In the genomic region with DNA sequence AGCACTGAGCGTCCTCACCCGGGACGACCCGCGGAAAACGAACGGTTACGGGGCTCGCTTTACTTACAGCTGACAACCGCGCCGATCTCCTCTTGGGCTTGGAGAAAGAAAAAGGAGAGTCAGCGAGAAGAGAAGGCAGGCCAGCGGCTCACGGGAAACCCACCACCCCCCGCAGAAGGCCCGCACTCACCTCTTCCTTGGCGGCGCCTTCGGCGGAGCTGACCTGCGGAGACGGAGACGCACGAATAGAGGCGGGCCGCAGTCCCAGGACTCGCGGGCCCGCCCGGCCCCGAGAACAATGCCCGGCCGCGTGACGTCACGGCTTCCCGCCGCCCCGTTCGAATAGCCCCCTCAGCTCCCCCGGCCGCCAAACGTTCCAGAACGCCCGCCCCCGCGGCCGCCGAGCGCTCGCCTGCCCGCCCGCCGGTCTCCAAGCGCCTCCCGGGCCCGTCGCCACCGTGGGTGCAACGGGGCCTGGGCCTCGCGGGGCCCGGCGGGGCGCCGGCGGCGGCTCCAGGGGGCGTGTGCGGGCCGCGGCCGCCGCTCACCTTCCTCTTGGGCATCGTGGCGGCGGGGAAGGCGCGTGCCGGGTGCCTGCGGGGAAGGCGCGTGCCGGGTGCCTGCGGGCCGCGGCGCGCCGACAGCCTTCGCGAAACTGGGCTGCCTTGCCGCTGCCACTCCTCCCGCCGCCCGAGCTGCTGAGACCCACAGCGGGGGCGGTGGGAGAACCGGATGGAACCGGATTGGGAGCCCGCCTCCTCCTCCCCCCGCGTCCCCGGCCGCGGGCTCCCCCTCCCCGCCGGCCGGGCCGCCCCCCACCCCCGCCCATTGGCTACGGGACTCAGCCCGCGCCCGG, we compare ENCODE assay signal across 8 cellular contexts. TPM values are rescaled to one million over a fixed set of nuclear protein-coding genes. Genes with fewer than 3 reads are reported as not detected.
DNase-seq lines count a peak whose midpoint lies in the region; ATAC-seq and TF ChIP-seq lines count a peak whose summit lies in the region.

TSS of gene HMGN1 (minus strand) at position 734 of the 856 bp plus-strand sequence. CDS start at position 563, 171 bp downstream.

- H3K27ac ChIP-seq in duodenal mucosa (ENCODE audit: low read depth, low read length), result peak within 1 kb of the TSS; percentile 91
- peak within 1 kb of the TSS; percentile 70 to 100 for H3K27ac ChIP-seq in lung (ENCODE audit: low read depth in 1 of 2, low read length in 1 of 2)

- DNase-seq in CD1c-positive myeloid dendritic cell (ENCODE audit: extremely low spot score), result peak; percentile 92
- peak; percentile 65 for DNase-seq in HK-2 (ENCODE audit: unreplicated experiment)
- DNase-seq in NCI-H82 treated with DMSO at 0.1 percent for 48 hours (lab: John Stamatoyannopoulos, UW; ENCODE audit: unreplicated experiment), result peak; percentile 86
- DNase-seq in activated CD4-positive, alpha-beta memory T cell treated with anti-CD3 and anti-CD28 coated beads for 36 hours, result peak; percentile 93
- peak; percentile 88 for DNase-seq in lung (ENCODE audit: low spot score)
- DNase-seq in stimulated activated CD4-positive, alpha-beta T cell treated with anti-CD3 and anti-CD28 coated beads, TNF-alpha, amount 100 ng/mL, for 4 hours (ENCODE audit: low read depth in 3 of 3), result peak; percentile 77 to 86 (median 85)

- H3K27ac Mint-ChIP-seq in activated CD4-positive, alpha-beta memory T cell treated with anti-CD3 and anti-CD28 coated beads for 36 hours, result peak within 1 kb of the TSS; percentile 100

- H3K4me3 Mint-ChIP-seq in activated CD4-positive, alpha-beta memory T cell treated with anti-CD3 and anti-CD28 coated beads for 36 hours, result peak within 1 kb of the TSS; percentile 98

- intact Hi-C loops in activated CD4-positive, alpha-beta memory T cell treated with anti-CD3 and anti-CD28 coated beads for 36 hours (cut with micrococcal nuclease), result loop anchor here (1.0 to 10.0 kb wide), 6 partner anchors 32 to 1784 kb away; partner anchors contain the start of gene PSMG1

- H3K36me3 Mint-ChIP-seq in activated CD4-positive, alpha-beta memory T cell treated with anti-CD3 and anti-CD28 coated beads for 36 hours, result peaks cover 33% of the 10 kb centered on the region

- CTCF ChIA-PET in activated CD4-positive, alpha-beta memory T cell treated with anti-CD3 and anti-CD28 coated beads for 36 hours (lab: Charles Lee), result interaction anchor here (1.0 to 2.3 kb wide), 7 partner anchors 31 to 165 kb away, joined by 3 to 14 read pairs (median 5); partner anchors contain the start of gene PSMG1

- POLR2A ChIA-PET in activated CD4-positive, alpha-beta memory T cell treated with anti-CD3 and anti-CD28 coated beads for 36 hours (lab: Charles Lee), result interaction anchor here (0.9 to 3.7 kb wide), 5 partner anchors 32 to 165 kb away, joined by 3 to 56 read pairs (median 23); partner anchors contain the start of genes BRWD1 and PSMG1

- H3K4me3 ChIP-seq in duodenal mucosa (ENCODE audit: low read depth in 1 of 2, low read length in 2 of 2), result peak within 1 kb of the TSS; percentile 92 to 94
- H3K4me3 ChIP-seq in lung, result peak within 1 kb of the TSS; percentile 45

- ATAC-seq in GM19452 (IDR thresholded peaks at IDR 0.05; ENCODE audit: unreplicated experiment), result peak; percentile 54
- ATAC-seq in lung (ENCODE audit: insufficient read depth, low FRiP score), result peak; percentile 80

- peak within 1 kb of the TSS; percentile 73 to 88 for H3K9ac ChIP-seq in duodenal mucosa (ENCODE audit: low read depth in 1 of 2, low read length in 2 of 2)

- no peaks in the 10 kb centered on the region for H3K9me3 Mint-ChIP-seq in activated CD4-positive, alpha-beta memory T cell treated with anti-CD3 and anti-CD28 coated beads for 36 hours

- H3K27me3 ChIP-seq in duodenal mucosa (ENCODE audit: control insufficient read depth in 1 of 2, insufficient read depth in 2 of 2, low read length in 2 of 2), result no peaks in the 10 kb centered on the region
- H3K27me3 ChIP-seq in lung (ENCODE audit: control insufficient read depth, insufficient read depth), result no peaks in the 10 kb centered on the region

- H3K27me3 Mint-ChIP-seq in activated CD4-positive, alpha-beta memory T cell treated with anti-CD3 and anti-CD28 coated beads for 36 hours, result peaks cover 2% of the 10 kb centered on the region

- H3K36me3 ChIP-seq in duodenal mucosa (ENCODE audit: control insufficient read depth in 1 of 2, insufficient read depth in 2 of 2, low read length in 2 of 2) (peaks cover 5 to 21% of the 10 kb centered on the region in 2 donors), lung (ENCODE audit: control insufficient read depth in 2 of 2, insufficient read depth in 2 of 2, low read length in 2 of 2) (peaks cover 3 to 4% of the 10 kb centered on the region in 2 donors)

- WGBS in lung, 2 donors, result 0 to 1% methylated on average over 47 to 115 of the region's 116 CpGs

- H3K4me1 Mint-ChIP-seq in activated CD4-positive, alpha-beta memory T cell treated with anti-CD3 and anti-CD28 coated beads for 36 hours (ENCODE audit: low read depth), result peaks cover 33% of the 10 kb centered on the region

- H3K9me3 ChIP-seq in duodenal mucosa (ENCODE audit: control insufficient read depth in 1 of 2, low read length in 2 of 2), result no peaks in the 10 kb centered on the region
- H3K9me3 ChIP-seq in lung (ENCODE audit: control insufficient read depth in 2 of 2, insufficient read depth in 1 of 2, low read length in 1 of 2), result no peaks in the 10 kb centered on the region

- no peak for TF ChIP-seq CTCF in lung (IDR thresholded peaks at IDR 0.05; ENCODE audit: control extremely low read depth, extremely low read depth)

- H3K4me1 ChIP-seq in duodenal mucosa (ENCODE audit: control insufficient read depth in 1 of 2, insufficient read depth in 2 of 2, low read length in 2 of 2), result peaks cover 23 to 33% of the 10 kb centered on the region in 2 donors
- H3K4me1 ChIP-seq in lung (ENCODE audit: control insufficient read depth in 2 of 2, insufficient read depth in 2 of 2, low read length in 2 of 2), result peaks cover 0 to 15% of the 10 kb centered on the region in 2 donors

RNA-seq across cellular contexts. Expression of gene HMGN1, which starts in this region (rescaled TPM):
- total RNA-seq in activated CD4-positive, alpha-beta memory T cell treated with anti-CD3 and anti-CD28 coated beads for 36 hours, result 100 to 1,000 TPM; 441 to 449 TPM
- 100 to 1,000 TPM; 179 to 375 TPM for total RNA-seq in lung
- 100 to 1,000 TPM; 124 to 153 TPM for polyA plus RNA-seq in lung

Comparison
In these comparisons a context has a peak if more than half of its experiments do, and no peak if none do; other contexts are left out.
1. Peak in every context shown above with its lines: DNase-seq, ATAC-seq, H3K4me3 ChIP-seq and H3K27ac ChIP-seq.